In the genomic region with DNA sequence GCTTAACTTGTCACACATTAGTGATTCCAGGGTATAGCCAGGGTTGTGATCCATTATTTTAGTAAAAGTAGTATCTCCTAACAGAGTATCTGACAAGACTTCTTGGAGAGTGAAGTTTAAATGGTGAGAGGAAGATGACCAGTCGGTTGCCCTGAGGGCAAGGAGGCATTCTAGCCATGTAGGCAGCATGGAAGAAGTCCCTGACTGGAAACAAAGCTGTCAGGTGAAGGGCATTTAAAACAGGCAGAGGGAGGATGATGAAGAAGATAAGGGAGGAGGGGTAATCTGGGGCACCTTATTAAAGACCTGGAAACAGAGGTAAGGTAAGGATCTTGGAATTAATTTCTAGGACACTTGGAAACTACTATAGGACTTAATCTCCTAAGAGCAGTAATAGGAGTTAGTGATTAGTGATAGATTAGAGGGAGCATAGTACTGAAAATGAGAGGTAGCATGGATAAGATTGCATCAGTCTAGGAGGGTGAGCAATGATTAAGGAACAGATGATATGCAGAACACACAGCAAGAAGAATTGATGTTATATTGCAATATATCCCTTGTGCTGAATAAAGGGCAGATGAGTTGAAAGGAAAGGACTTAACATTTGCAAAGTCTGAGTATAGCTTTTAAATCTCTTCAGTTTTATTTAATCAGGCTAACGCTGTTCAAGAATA, we compare ENCODE assay signal across 15 cellular contexts. TPM values are rescaled to one million over a fixed set of nuclear protein-coding genes. Genes with fewer than 3 reads are reported as not detected.
DNase-seq lines count a peak whose midpoint lies in the region; ATAC-seq, FAIRE-seq and TF ChIP-seq lines count a peak whose summit lies in the region.
"Had no signal": no experiment of that assay in that cellular context is flagged by ENCODE, and none has a peak within 500 bp of the region (broad histone marks: within the 10 kb centered on the region; RNA-seq: fewer than 3 reads in every experiment).

No MANE protein-coding gene starts in this region.

- no peaks in the 10 kb centered on the region for H3K9me3 Mint-ChIP-seq in activated T-cell treated with anti-CD3 and anti-CD28 coated beads, Interleukin-2, amount 50 U/mL, for 72 hours
- H3K9me3 Mint-ChIP-seq in effector memory CD8-positive, alpha-beta T cell = no peaks in the 10 kb centered on the region

- peaks cover 13% of the 10 kb centered on the region; the same call in 1 of the 2 replicates for H3K36me3 ChIP-seq in RWPE2 (ENCODE audit: low read depth)
- no peaks in the 10 kb centered on the region for H3K36me3 ChIP-seq in small intestine (ENCODE audit: control insufficient read depth in 2 of 2, insufficient read depth in 2 of 2, low read length in 2 of 2)
- H3K36me3 ChIP-seq: gastrocnemius medialis had no signal

- no peaks in the 10 kb centered on the region for H3K9me3 ChIP-seq in RWPE2 (ENCODE audit: severe bottlenecking)
- no peaks in the 10 kb centered on the region for H3K9me3 ChIP-seq in small intestine (ENCODE audit: control insufficient read depth, low read depth)
- H3K9me3 ChIP-seq: gastrocnemius medialis, psoas muscle had no signal

- H3K4me3 ChIP-seq in RWPE2 (ENCODE audit: severe bottlenecking) (no peak overlapping the region), small intestine (ENCODE audit: low read depth in 1 of 2, low read length in 2 of 2) (no peak overlapping the region)
- H3K4me3 ChIP-seq: gastrocnemius medialis, psoas muscle had no signal

- peaks cover 6 to 17% of the 10 kb centered on the region in 2 donors for H3K36me3 Mint-ChIP-seq in activated T-cell treated with anti-CD3 and anti-CD28 coated beads, Interleukin-2, amount 50 U/mL, for 72 hours (ENCODE audit: insufficient read depth in 2 of 2)
- H3K36me3 Mint-ChIP-seq in effector memory CD8-positive, alpha-beta T cell (ENCODE audit: insufficient read depth) = peaks cover 13% of the 10 kb centered on the region

- H3K27ac ChIP-seq in RWPE2 (ENCODE audit: poor library complexity, severe bottlenecking) (no peak overlapping the region), small intestine (ENCODE audit: low read depth in 1 of 2, low read length in 1 of 2) (no peak overlapping the region)
- H3K27ac ChIP-seq: gastrocnemius medialis, psoas muscle had no signal

- H3K4me1 ChIP-seq in RWPE2 (ENCODE audit: insufficient read depth, poor library complexity, severe bottlenecking) = peaks cover 24% of the 10 kb centered on the region
- H3K4me1 ChIP-seq in small intestine (ENCODE audit: control insufficient read depth in 2 of 2, insufficient read depth in 1 of 2, low read depth in 1 of 2, low read length in 1 of 2) = peaks cover 0 to 10% of the 10 kb centered on the region in 2 donors
- H3K4me1 ChIP-seq: psoas muscle had no signal

- peaks cover 97% of the 10 kb centered on the region for H3K4me1 Mint-ChIP-seq in activated T-cell treated with anti-CD3 and anti-CD28 coated beads, Interleukin-2, amount 50 U/mL, for 72 hours (ENCODE audit: low read depth)
- peaks cover 69 to 86% of the 10 kb centered on the region in 2 donors for H3K4me1 Mint-ChIP-seq in effector memory CD8-positive, alpha-beta T cell (ENCODE audit: low read depth in 2 of 2)

- no peak for TF ChIP-seq CTCF in RWPE2 (IDR thresholded peaks at IDR 0.05; ENCODE audit: poor library complexity, severe bottlenecking)

- no peak for DNase-seq in activated T-cell treated with anti-CD3 and anti-CD28 coated beads, Interleukin-2, amount 50 U/mL, for 72 hours
- DNase-seq in activated T-cell treated with anti-CD3 and anti-CD28 coated beads, Interleukin-2, amount 50 U/mL, for 48 hours = no peak
- DNase-seq in RWPE2 (ENCODE audit: low spot score) (no peak), small intestine (peak; percentile 32), COLO829 (ENCODE audit: low spot score) (no peak)
- DNase-seq in effector memory CD8-positive, alpha-beta T cell = no peak
- DNase-seq in stimulated activated naive CD4-positive, alpha-beta T cell treated with Interleukin-2 at 50 U/mL for 16 hours (lab: John Stamatoyannopoulos, UW) = no peak
- DNase-seq: amygdala; gastrocnemius medialis; MM.1S; NCI-H2171; OCI-M1; psoas muscle; stimulated activated CD4-positive, alpha-beta T cell treated with anti-CD3 and anti-CD28 coated beads, Interleukin-2, amount 100 ng/mL, for 24 hours had no signal

- FAIRE-seq in small intestine (lab: Jason Lieb, UNC) = no peak

- H3K27me3 Mint-ChIP-seq in activated T-cell treated with anti-CD3 and anti-CD28 coated beads, Interleukin-2, amount 50 U/mL, for 72 hours (ENCODE audit: low read depth) = no peaks in the 10 kb centered on the region
- H3K27me3 Mint-ChIP-seq in effector memory CD8-positive, alpha-beta T cell = no peaks in the 10 kb centered on the region

- WGBS in small intestine, 3 donors = 83 to 91% (median 89%) methylated on average over 2 of the region's 2 CpGs

- peak overlapping the region; percentile 32 to 61 for H3K4me3 Mint-ChIP-seq in activated T-cell treated with anti-CD3 and anti-CD28 coated beads, Interleukin-2, amount 50 U/mL, for 72 hours
- peak overlapping the region; percentile 5 to 48 for H3K4me3 Mint-ChIP-seq in effector memory CD8-positive, alpha-beta T cell

- ATAC-seq in activated T-cell treated with anti-CD3 and anti-CD28 coated beads, Interleukin-2, amount 50 U/mL, for 72 hours (replicated peaks in 1 of 2) = no peak
- peak; percentile 47; the same call in 2 of the 3 replicates for ATAC-seq in RWPE2 (ENCODE audit: low read depth)
- no peak for ATAC-seq in effector memory CD8-positive, alpha-beta T cell (replicated peaks)
- ATAC-seq in HG03159 (IDR thresholded peaks at IDR 0.05; ENCODE audit: unreplicated experiment) = no peak
- ATAC-seq: gastrocnemius medialis, psoas muscle had no signal

- H3K27me3 ChIP-seq in RWPE2 (ENCODE audit: insufficient read depth, poor library complexity, severe bottlenecking) = no peaks in the 10 kb centered on the region
- H3K27me3 ChIP-seq in small intestine (ENCODE audit: control insufficient read depth in 2 of 2, insufficient read depth in 2 of 2, low read length in 2 of 2) = no peaks in the 10 kb centered on the region
- H3K27me3 ChIP-seq: gastrocnemius medialis had no signal

- peak overlapping the region; percentile 84 for H3K27ac Mint-ChIP-seq in activated T-cell treated with anti-CD3 and anti-CD28 coated beads, Interleukin-2, amount 50 U/mL, for 72 hours
- peak overlapping the region; percentile 6 to 85 for H3K27ac Mint-ChIP-seq in effector memory CD8-positive, alpha-beta T cell

RNA-seq across cellular contexts. Expression of gene KIF2A, which starts 9.5 kb away (rescaled TPM):
- 100 to 1,000 TPM; 158 to 193 TPM for total RNA-seq in activated T-cell treated with anti-CD3 and anti-CD28 coated beads, Interleukin-2, amount 50 U/mL, for 72 hours
- 10 to 100 TPM; 10.8 to 13.7 (median 12.1) TPM for polyA plus RNA-seq in small intestine
